Comparison of ENCODE assay signal across 2 cellular contexts in genomic region chr17:68265852-68266232, GRCh38.
TF ChIP-seq lines count a peak whose summit lies in the region.

No MANE protein-coding gene starts in this region.

TF ChIP-seq in IMR-90, 13 proteins besides CTCF, POLR2A, EP300 and RAD21:
- 0 out of 2 replicates have a peak, but pooled peaks have one; percentile 38 for TF ChIP-seq CEBPB (IDR thresholded peaks at IDR 0.05; ENCODE audit: low read depth, low read length)

TF ChIP-seq in liver, 16 proteins besides CTCF, POLR2A, EP300 and RAD21:
- TF ChIP-seq YY1 (IDR thresholded peaks at IDR 0.05): peak; percentile 81
- peak; percentile 87 for TF ChIP-seq MAX (IDR thresholded peaks at IDR 0.05)
- TF ChIP-seq GABPA (IDR thresholded peaks at IDR 0.05 in 1 of 2, conservative IDR thresholded peaks at IDR 0.05 in 1 of 2): peak in 1 of 2 donors; percentile 36
- peak; percentile 44 to 73 for TF ChIP-seq JUND (IDR thresholded peaks at IDR 0.05)
- TF ChIP-seq RXRA (IDR thresholded peaks at IDR 0.05): peak; percentile 69 to 86
- peak; percentile 73 for TF ChIP-seq SP1 (IDR thresholded peaks at IDR 0.05)
- TF ChIP-seq EGR1 (IDR thresholded peaks at IDR 0.05; ENCODE audit: low read depth in 2 of 2): peak in 1 of 2 donors; percentile 21
- TF ChIP-seq ATF3 (IDR thresholded peaks at IDR 0.05): peak; percentile 37
- peak; percentile 86 for TF ChIP-seq FOXA1 (IDR thresholded peaks at IDR 0.05)
- TF ChIP-seq REST (IDR thresholded peaks at IDR 0.05): peak; percentile 45
- peak; percentile 95 for TF ChIP-seq FOXA2 (IDR thresholded peaks at IDR 0.05)
- TF ChIP-seq ZBTB33 (IDR thresholded peaks at IDR 0.05): peak; percentile 63
- TF ChIP-seq HNF4A (conservative IDR thresholded peaks at IDR 0.05): peak; percentile 67 to 72
